Comparison of ENCODE assay signal across 25 cellular contexts in genomic region chr11:40397141-40397540, GRCh38.
DNase-seq lines count a peak whose midpoint lies in the region; ATAC-seq, FAIRE-seq and TF ChIP-seq lines count a peak whose summit lies in the region.
"Had no signal": no experiment of that assay in that cellular context is flagged by ENCODE, and none has a peak within 500 bp of the region (broad histone marks: within the 10 kb centered on the region; RNA-seq: fewer than 3 reads in every experiment).

No MANE protein-coding gene starts in this region.

- H4K20me1 ChIP-seq in SK-N-SH (ENCODE audit: insufficient read depth): no peaks in the 10 kb centered on the region
- H4K20me1 ChIP-seq: BLaER1 treated with 17β-estradiol and CSF1 and Interleukin-3, amounts not matched to agents 10 nM and 100 nM had no signal

- no peaks in the 10 kb centered on the region for H3K36me3 ChIP-seq in SK-N-SH (replicated peaks in 1 of 2; ENCODE audit: control insufficient read depth in 1 of 2, insufficient read depth in 2 of 2, low read length in 1 of 2)
- no peaks in the 10 kb centered on the region for H3K36me3 ChIP-seq in adipocyte (ENCODE audit: control insufficient read depth, insufficient read depth, low read length, severe bottlenecking)
- H3K36me3 ChIP-seq: BLaER1 treated with 17β-estradiol and CSF1 and Interleukin-3, amounts not matched to agents 10 nM and 100 nM had no signal

- H3K9ac ChIP-seq in SK-N-SH (no peak overlapping the region), adipocyte (ENCODE audit: low read length) (no peak overlapping the region)
- H3K9ac ChIP-seq: BLaER1 treated with 17β-estradiol and CSF1 and Interleukin-3, amounts not matched to agents 10 nM and 100 nM had no signal

- TF ChIP-seq RAD21 in SK-N-SH (IDR thresholded peaks at IDR 0.05; ENCODE audit: low read length): no peak

- no peak overlapping the region for H3K27ac Mint-ChIP-seq in stimulated activated naive B cell treated with anti-CD40 and anti-IgM and Interleukin-4, amounts not matched to agents 10 μg/mL and 1 μg/mL and 100 μg/mL, for 72 hours
- H3K27ac Mint-ChIP-seq: B cell; CD4-positive, alpha-beta T cell; CD8-positive, alpha-beta T cell had no signal

- no peak for ATAC-seq in GM19452 (IDR thresholded peaks at IDR 0.05; ENCODE audit: unreplicated experiment)
- no peak for ATAC-seq in stimulated activated naive B cell treated with anti-CD40 and anti-IgM and Interleukin-4, amounts not matched to agents 10 μg/mL and 1 μg/mL and 100 μg/mL, for 72 hours (replicated peaks)
- ATAC-seq: A549; CD8-positive, alpha-beta T cell; GM12878 had no signal

- peaks cover 15% of the 10 kb centered on the region for H3F3A ChIP-seq in SK-N-SH (replicated peaks; ENCODE audit: insufficient read depth)

- no peak overlapping the region for H2AFZ ChIP-seq in SK-N-SH (ENCODE audit: low read depth)

- H3K4me3 ChIP-seq in SK-N-SH (ENCODE audit: low read depth in 2 of 2, low read length in 1 of 2) (no peak overlapping the region; a peak in 1 of 4 replicates), adipocyte (ENCODE audit: low read length) (no peak overlapping the region)
- H3K4me3 ChIP-seq: A549; BLaER1 treated with 17β-estradiol and CSF1 and Interleukin-3, amounts not matched to agents 10 nM and 100 nM; GM12878 had no signal

- WGBS in SK-N-SH (ENCODE audit: low lambda C conversion rate): 2% methylated on average over 3 of the region's 3 CpGs

- no peaks in the 10 kb centered on the region for H3K4me1 Mint-ChIP-seq in stimulated activated naive B cell treated with anti-CD40 and anti-IgM and Interleukin-4, amounts not matched to agents 10 μg/mL and 1 μg/mL and 100 μg/mL, for 72 hours
- H3K4me1 Mint-ChIP-seq: B cell had no signal

- H3K4me1 ChIP-seq in SK-N-SH (ENCODE audit: control insufficient read depth in 1 of 2, insufficient read depth in 2 of 2, low read depth in 1 of 2, low read length in 1 of 2) (peaks cover 0 to 10% of the 10 kb centered on the region in 2 experiments; a peak in 1 of 4 replicates), adipocyte (ENCODE audit: control insufficient read depth, insufficient read depth, low read length) (no peaks in the 10 kb centered on the region)
- H3K4me1 ChIP-seq: A549; BLaER1 treated with 17β-estradiol and CSF1 and Interleukin-3, amounts not matched to agents 10 nM and 100 nM; Caco-2 had no signal

- no peak for TF ChIP-seq POLR2A in H54 (IDR thresholded peaks at IDR 0.05; ENCODE audit: low read depth, low read length)

- H3K27me3 ChIP-seq in SK-N-SH (ENCODE audit: insufficient read depth): no peaks in the 10 kb centered on the region
- no peaks in the 10 kb centered on the region for H3K27me3 ChIP-seq in adipocyte (replicated peaks; ENCODE audit: control insufficient read depth, insufficient read depth, low read length)
- H3K27me3 ChIP-seq: BLaER1 treated with 17β-estradiol and CSF1 and Interleukin-3, amounts not matched to agents 10 nM and 100 nM had no signal

- no peak overlapping the region for H3K4me3 Mint-ChIP-seq in stimulated activated naive B cell treated with anti-CD40 and anti-IgM and Interleukin-4, amounts not matched to agents 10 μg/mL and 1 μg/mL and 100 μg/mL, for 72 hours
- H3K4me3 Mint-ChIP-seq: B cell; CD4-positive, alpha-beta T cell; CD8-positive, alpha-beta T cell had no signal

- no peaks in the 10 kb centered on the region for H3K27me3 Mint-ChIP-seq in stimulated activated naive B cell treated with anti-CD40 and anti-IgM and Interleukin-4, amounts not matched to agents 10 μg/mL and 1 μg/mL and 100 μg/mL, for 72 hours
- H3K27me3 Mint-ChIP-seq: B cell; CD4-positive, alpha-beta T cell had no signal

- H3K9me3 ChIP-seq in SK-N-SH (no peaks in the 10 kb centered on the region), adipocyte (ENCODE audit: control insufficient read depth, low read length) (no peaks in the 10 kb centered on the region)
- H3K9me3 ChIP-seq: A549; BLaER1 treated with 17β-estradiol and CSF1 and Interleukin-3, amounts not matched to agents 10 nM and 100 nM; Caco-2 had no signal

- DNase-seq in H54 (ENCODE audit: insufficient read length, low spot score): no peak
- no peak for DNase-seq in SK-N-SH
- peak; percentile 34 for DNase-seq in adipocyte (ENCODE audit: low read depth)
- DNase-seq in fibroblast of gingiva (ENCODE audit: low read depth): peak; percentile 32
- no peak for DNase-seq in SW 1271 (lab: John Stamatoyannopoulos, UW)
- no peak for DNase-seq in ureter (ENCODE audit: low spot score)
- no peak for DNase-seq in stimulated activated naive B cell treated with anti-CD40 and anti-IgM and Interleukin-4, amounts not matched to agents 10 μg/mL and 1 μg/mL and 100 μg/mL, for 72 hours
- DNase-seq: AML-193; Caco-2; Calu3; CD4-positive, alpha-beta T cell; CD8-positive, alpha-beta T cell; DND-41; EL; GDM1 had no signal

- peak overlapping the region; percentile 28 to 37; a peak in 2 of 4 replicates for H3K27ac ChIP-seq in SK-N-SH (ENCODE audit: low read depth in 2 of 2, low read length in 1 of 2)
- H3K27ac ChIP-seq: 22Rv1; A549; BLaER1 treated with 17β-estradiol and CSF1 and Interleukin-3, amounts not matched to agents 10 nM and 100 nM; C4-2B had no signal

- H3K9me3 Mint-ChIP-seq in stimulated activated naive B cell treated with anti-CD40 and anti-IgM and Interleukin-4, amounts not matched to agents 10 μg/mL and 1 μg/mL and 100 μg/mL, for 72 hours: peaks cover 0 to 3% of the 10 kb centered on the region in 2 donors

- H3K36me3 Mint-ChIP-seq in stimulated activated naive B cell treated with anti-CD40 and anti-IgM and Interleukin-4, amounts not matched to agents 10 μg/mL and 1 μg/mL and 100 μg/mL, for 72 hours: no peaks in the 10 kb centered on the region
- H3K36me3 Mint-ChIP-seq: CD8-positive, alpha-beta T cell had no signal

- H3K9me2 ChIP-seq in SK-N-SH: no peaks in the 10 kb centered on the region

- H3K79me2 ChIP-seq in SK-N-SH (ENCODE audit: insufficient read depth): no peaks in the 10 kb centered on the region

- no peak for TF ChIP-seq EP300 in SK-N-SH (IDR thresholded peaks at IDR 0.05; ENCODE audit: borderline replicate concordance in 1 of 2, low read depth in 1 of 2, low read length in 1 of 2)

- H3K4me2 ChIP-seq in SK-N-SH: peak overlapping the region; percentile 49; the same call in 1 of the 2 replicates
- H3K4me2 ChIP-seq: A549; BLaER1 treated with 17β-estradiol and CSF1 and Interleukin-3, amounts not matched to agents 10 nM and 100 nM had no signal

- POLR2A ChIA-PET in SK-N-SH (lab: Yijun Ruan, JAX): no interaction called here

- TF ChIP-seq CTCF in SK-N-SH (IDR thresholded peaks at IDR 0.05): no peak

- CTCF ChIA-PET in SK-N-SH (lab: Yijun Ruan, JAX): no interaction called here

- peak; percentile 36 for FAIRE-seq in H54 (lab: Jason Lieb, UNC)
- FAIRE-seq: A549, D721Med, GM12878, GM12892, GM18507 had no signal

TF ChIP-seq in SK-N-SH, 30 proteins besides CTCF, POLR2A, EP300 and RAD21:
- TF ChIP-seq TCF12 (IDR thresholded peaks at IDR 0.05) (peak; percentile 16), NFIC (IDR thresholded peaks at IDR 0.05; ENCODE audit: borderline replicate concordance) (peak; percentile 13; the same call in 1 of the 2 replicates), EZH2phosphoT487 (IDR thresholded peaks at IDR 0.05; ENCODE audit: borderline replicate concordance, low read depth) (no peak)
TF ChIP-seq in SK-N-SH: peak in this region for 2.

Comparison
In these comparisons a context has a peak if more than half of its experiments do, and no peak if none do; other contexts are left out.
1. DNase-seq: peak in adipocyte (single experiment) and fibroblast of gingiva (single experiment); none in H54 (single experiment), SK-N-SH (single experiment), SW 1271 (0 of 2), ureter (single experiment) and stimulated activated naive B cell treated with anti-CD40 and anti-IgM and Interleukin-4, amounts not matched to agents 10 μg/mL and 1 μg/mL and 100 μg/mL, for 72 hours (single experiment).